Comparison of ENCODE assay signal across 11 cellular contexts in the genomic region with DNA sequence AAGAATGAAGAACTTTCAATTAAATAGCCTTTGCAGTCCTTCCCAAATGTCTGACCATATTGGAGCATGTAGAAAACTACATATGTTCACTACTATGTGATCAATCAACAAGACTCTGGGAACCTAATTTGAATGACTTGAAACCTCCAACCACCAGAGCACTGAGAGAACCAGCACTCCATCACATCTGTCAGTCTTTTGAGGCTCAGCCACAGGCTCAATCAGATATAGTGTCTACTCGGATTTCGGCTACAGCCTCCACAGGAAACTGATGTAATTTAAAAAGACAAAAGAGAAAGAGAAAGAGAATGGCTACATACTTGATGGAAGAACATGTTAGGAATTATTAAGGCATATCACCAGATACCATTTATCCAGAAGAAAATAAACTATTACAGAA.
DNase-seq lines count a peak whose midpoint lies in the region; ATAC-seq, FAIRE-seq and TF ChIP-seq lines count a peak whose summit lies in the region.
"Had no signal": no experiment of that assay in that cellular context is flagged by ENCODE, and none has a peak within 500 bp of the region (broad histone marks: within the 10 kb centered on the region; RNA-seq: fewer than 3 reads in every experiment).

No MANE protein-coding gene starts in this region.

- no peaks in the 10 kb centered on the region for H3K9me2 ChIP-seq in Karpas-422 (replicated peaks; ENCODE audit: insufficient read depth, low read length)

- H3K9me3 ChIP-seq in pancreas (no peaks in the 10 kb centered on the region), Karpas-422 (ENCODE audit: low read length) (no peaks in the 10 kb centered on the region), ovary (no peaks in the 10 kb centered on the region)
- H3K9me3 ChIP-seq: Peyer's patch had no signal

- no peak for TF ChIP-seq POLR2A in ovary (IDR thresholded peaks at IDR 0.05)

- no peak overlapping the region for H3K9ac ChIP-seq in Karpas-422 (ENCODE audit: low read length)

- DNase-seq in central memory CD4-positive, alpha-beta T cell: peak; percentile 30
- DNase-seq in pancreas (no peak), Karpas-422 (no peak), NOMO-1 treated with dmso at 0.1 percent for 144 hours (lab: John Stamatoyannopoulos, UW; ENCODE audit: unreplicated experiment) (no peak), ovary (no peak)
- DNase-seq: Peyer's patch had no signal

- no peak overlapping the region for H3K4me2 ChIP-seq in Karpas-422 (ENCODE audit: low read depth, low read length, poor library complexity, severe bottlenecking)

- TF ChIP-seq CTCF in pancreas (IDR thresholded peaks at IDR 0.05): no peak
- TF ChIP-seq CTCF in ovary (IDR thresholded peaks at IDR 0.05): no peak

- ATAC-seq in GM18870 (IDR thresholded peaks at IDR 0.05; ENCODE audit: unreplicated experiment) (peak; percentile 55), GM21619 (IDR thresholded peaks at IDR 0.05; ENCODE audit: unreplicated experiment) (peak; percentile 33), HG03460 (IDR thresholded peaks at IDR 0.05; ENCODE audit: unreplicated experiment) (peak; percentile 46), pancreas (no peak)
- ATAC-seq: HepG2 had no signal

- intact Hi-C loops in pancreas (cut with DNase I): no loop called here
- intact Hi-C loops in ovary (cut with DNase I): no loop called here

- WGBS in pancreas, 2 donors: 27 to 28% methylated on average over 2 of the region's 2 CpGs
- 60 to 69% (median 67%) methylated on average over 2 of the region's 2 CpGs for WGBS in ovary, 3 donors

- H2AFZ ChIP-seq in Karpas-422 (ENCODE audit: low read length): no peak overlapping the region

- H3K79me2 ChIP-seq in Karpas-422 (ENCODE audit: low read length): no peaks in the 10 kb centered on the region

- H3K4me3 ChIP-seq in pancreas: no peak overlapping the region
- no peak overlapping the region for H3K4me3 ChIP-seq in Karpas-422 (ENCODE audit: low read length)
- no peak overlapping the region for H3K4me3 ChIP-seq in ovary
- H3K4me3 ChIP-seq: Peyer's patch had no signal

- no peak for FAIRE-seq in pancreas (lab: Jason Lieb, UNC)
- FAIRE-seq: HepG2, keratinocyte had no signal

- no peak for TF ChIP-seq EP300 in ovary (IDR thresholded peaks at IDR 0.05)

- H4K20me1 ChIP-seq in Karpas-422 (ENCODE audit: insufficient read depth, low read depth, low read length): no peaks in the 10 kb centered on the region

- H3K27ac ChIP-seq in pancreas (no peak overlapping the region), Karpas-422 (ENCODE audit: low read length) (no peak overlapping the region), ovary (no peak overlapping the region)
- H3K27ac ChIP-seq: Peyer's patch had no signal

- H3K36me3 ChIP-seq in pancreas (no peaks in the 10 kb centered on the region), Karpas-422 (ENCODE audit: insufficient read depth, low read length) (no peaks in the 10 kb centered on the region), ovary (no peaks in the 10 kb centered on the region)
- H3K36me3 ChIP-seq: Peyer's patch had no signal

- peaks cover 0 to 4% (median 0%) of the 10 kb centered on the region in 4 donors for H3K27me3 ChIP-seq in pancreas
- no peaks in the 10 kb centered on the region for H3K27me3 ChIP-seq in Karpas-422 (ENCODE audit: low read length)
- no peaks in the 10 kb centered on the region for H3K27me3 ChIP-seq in ovary
- H3K27me3 ChIP-seq: Peyer's patch had no signal

- H3K4me1 ChIP-seq in pancreas (no peaks in the 10 kb centered on the region), Karpas-422 (ENCODE audit: low read length) (peaks cover 6% of the 10 kb centered on the region), ovary (ENCODE audit: insufficient read depth) (no peaks in the 10 kb centered on the region)
- H3K4me1 ChIP-seq: Peyer's patch had no signal

Comparison
In these comparisons a context has a peak if more than half of its experiments do, and no peak if none do; other contexts are left out.
1. ATAC-seq: peak in GM18870 (single experiment), GM21619 (single experiment) and HG03460 (single experiment); none in pancreas (0 of 4).